Comparison of ENCODE assay signal across 25 cellular contexts in genomic region chr17:80852476-80853015, GRCh38.
DNase-seq lines count a peak whose midpoint lies in the region; ATAC-seq, FAIRE-seq and TF ChIP-seq lines count a peak whose summit lies in the region.
"Had no signal": no experiment of that assay in that cellular context is flagged by ENCODE, and none has a peak within 500 bp of the region (broad histone marks: within the 10 kb centered on the region; RNA-seq: fewer than 3 reads in every experiment).

No MANE protein-coding gene starts in this region.

- 95% methylated on average over 11 of the region's 11 CpGs for WGBS in HepG2 (ENCODE audit: low lambda C conversion rate)

- TF ChIP-seq RAD21 in HepG2 (CRISPR knock-in tag; IDR thresholded peaks at IDR 0.05), result no peak

- no peak for TF ChIP-seq POLR2A in HepG2 (IDR thresholded peaks at IDR 0.05; ENCODE audit: insufficient read depth in 1 of 2, low read depth in 2 of 2, low read length in 2 of 2)

- no peaks in the 10 kb centered on the region for H4K20me1 ChIP-seq in HepG2 (ENCODE audit: insufficient read depth, low read length)

- no peak overlapping the region for H3K4me2 ChIP-seq in HepG2 (ENCODE audit: low read depth, low read length)

- TF ChIP-seq CTCF in WTC11 (IDR thresholded peaks at IDR 0.05), result no peak
- no peak for TF ChIP-seq CTCF in HepG2 (CRISPR knock-in tag; IDR thresholded peaks at IDR 0.05)

- peaks cover 24 to 56% of the 10 kb centered on the region in 2 experiments for H3K36me3 ChIP-seq in HepG2 (replicated peaks in 1 of 2; ENCODE audit: control insufficient read depth in 1 of 2, insufficient read depth in 2 of 2, low read length in 2 of 2)
- H3K36me3 ChIP-seq: prostate gland had no signal

- in situ Hi-C loops in HepG2 (cut with HindIII; ENCODE audit: extremely low pct_ligation_motif_present, low pct_unique_long_range_greater_than_20kb), result no loop called here

- H3K4me1 ChIP-seq in HepG2 (ENCODE audit: insufficient read depth, low read length), result no peaks in the 10 kb centered on the region
- H3K4me1 ChIP-seq: prostate gland, testis had no signal

- H3K9me3 ChIP-seq in HepG2 (ENCODE audit: low read length), result no peaks in the 10 kb centered on the region
- H3K9me3 ChIP-seq: BE2C, gastrocnemius medialis, prostate gland, testis had no signal

- no peak for FAIRE-seq in HepG2 (lab: Jason Lieb, UNC)
- FAIRE-seq: GM12892 had no signal

- no peaks in the 10 kb centered on the region for H3K27me3 Mint-ChIP-seq in activated CD8-positive, alpha-beta memory T cell treated with anti-CD3 and anti-CD28 coated beads, Interleukin-2, amount 10 ng/mL, durations not matched to agents 7 days and 5 days
- no peaks in the 10 kb centered on the region for H3K27me3 Mint-ChIP-seq in WTC11 (ENCODE audit: low read depth)
- H3K27me3 Mint-ChIP-seq: activated CD4-positive, alpha-beta memory T cell treated with anti-CD3 and anti-CD28 coated beads, Interleukin-2, amount 10 ng/mL, durations not matched to agents 7 days and 5 days had no signal

- H3K4me3 ChIP-seq in HepG2 (replicated peaks in 1 of 3; ENCODE audit: insufficient read depth in 1 of 3, low read depth in 2 of 3, low read length in 3 of 3), result no peak overlapping the region
- H3K4me3 ChIP-seq: gastrocnemius medialis, prostate gland, testis had no signal

- no peak overlapping the region for H3K27ac ChIP-seq in HepG2 (ENCODE audit: extremely low read length, insufficient read depth, low read length)
- H3K27ac ChIP-seq: gastrocnemius medialis, prostate gland, testis had no signal

- no peak for DNase-seq in activated CD8-positive, alpha-beta memory T cell treated with anti-CD3 and anti-CD28 coated beads, Interleukin-2, amount 10 ng/mL, durations not matched to agents 7 days and 5 days
- no peak for DNase-seq in activated CD8-positive, alpha-beta memory T cell treated with anti-CD3 and anti-CD28 coated beads, Interleukin-2, amount 50 U/mL, for 4 hours
- DNase-seq in WTC11 (ENCODE audit: low spot score) (no peak), HepG2 (ENCODE audit: low spot score) (no peak), left cardiac atrium (no peak), 8988T (no peak), OCI-M1 (lab: John Stamatoyannopoulos, UW) (no peak)
- no peak for DNase-seq in stimulated activated effector memory CD8-positive, alpha-beta T cell treated with anti-CD3 and anti-CD28 coated beads, Interleukin-12 subunit alpha, Interleukin-12 subunit beta, amount 100 ng/mL, for 72 hours (ENCODE audit: low spot score in 2 of 2)
- DNase-seq: activated CD4-positive, alpha-beta memory T cell treated with anti-CD3 and anti-CD28 coated beads, Interleukin-2, amount 10 ng/mL, durations not matched to agents 7 days and 5 days; activated naive CD4-positive, alpha-beta T cell; activated T-cell treated with anti-CD3 and anti-CD28 coated beads, Interleukin-2, amount 50 U/mL, for 1 hour; BE2C; caudate nucleus; dermis blood vessel endothelial cell; DMS153; GOT3; NCI-H1694 treated with DMSO at 0.1 percent for 48 hours; NCI-H2171; NCI-H510A; stimulated activated CD4-positive, alpha-beta T cell treated with anti-CD3 and anti-CD28 coated beads, Interleukin-15, amount 100 ng/mL, for 24 hours; stimulated activated naive CD4-positive, alpha-beta T cell treated with Interleukin-2 at 50 U/mL for 16 hours; testis had no signal

- no peak for ATAC-seq in activated CD8-positive, alpha-beta memory T cell treated with anti-CD3 and anti-CD28 coated beads, Interleukin-2, amount 10 ng/mL, durations not matched to agents 7 days and 5 days
- ATAC-seq in WTC11 (no peak), HepG2 (no peak), left cardiac atrium (no peak)
- no peak for ATAC-seq in stimulated activated effector memory CD8-positive, alpha-beta T cell treated with anti-CD3 and anti-CD28 coated beads, Interleukin-12 subunit alpha, Interleukin-12 subunit beta, amount 100 ng/mL, for 72 hours
- ATAC-seq: gastrocnemius medialis had no signal

- BruUV-seq in HepG2 (replicated peaks; lab: Mats Ljungman, UMichigan), result no TSS peak

- peaks cover 76% of the 10 kb centered on the region for H3K36me3 Mint-ChIP-seq in activated CD8-positive, alpha-beta memory T cell treated with anti-CD3 and anti-CD28 coated beads, Interleukin-2, amount 10 ng/mL, durations not matched to agents 7 days and 5 days
- peaks cover 4% of the 10 kb centered on the region; the same call in 1 of the 2 replicates for H3K36me3 Mint-ChIP-seq in WTC11
- peaks cover 22% of the 10 kb centered on the region for H3K36me3 Mint-ChIP-seq in stimulated activated effector memory CD8-positive, alpha-beta T cell treated with anti-CD3 and anti-CD28 coated beads, Interleukin-12 subunit alpha, Interleukin-12 subunit beta, amount 100 ng/mL, for 72 hours

- H3K27me3 ChIP-seq in HepG2 (ENCODE audit: control insufficient read depth in 1 of 2, insufficient read depth in 2 of 2, low read length in 2 of 2), result no peaks in the 10 kb centered on the region
- H3K27me3 ChIP-seq: BE2C, gastrocnemius medialis, testis had no signal

- H3K9ac ChIP-seq in HepG2 (ENCODE audit: insufficient read depth, low read depth, low read length), result no peak overlapping the region

- no peak overlapping the region for H2AFZ ChIP-seq in HepG2 (ENCODE audit: low read length)

- POLR2A ChIA-PET in WTC11 (lab: Charles Lee), result interaction anchor here (0.5 kb wide), 1 partner anchor 336 kb away, joined by 3 read pairs; no protein-coding TSS in a partner anchor
- POLR2A ChIA-PET in HepG2 (lab: Yijun Ruan, JAX), result no interaction called here

- CTCF ChIA-PET in activated CD8-positive, alpha-beta memory T cell treated with anti-CD3 and anti-CD28 coated beads, Interleukin-2, amount 10 ng/mL, durations not matched to agents 7 days and 5 days (lab: Charles Lee), result interaction anchor here (0.7 to 1.4 kb wide), 2 partner anchors 25 to 135 kb away, joined by 3 read pairs; no protein-coding TSS in a partner anchor
- CTCF ChIA-PET in WTC11 (lab: Charles Lee) (no interaction called here), HepG2 (lab: Yijun Ruan, JAX; ENCODE audit: low intra/inter-chr PET ratio, low total read pairs) (no interaction called here)

- H3K4me1 Mint-ChIP-seq in activated CD8-positive, alpha-beta memory T cell treated with anti-CD3 and anti-CD28 coated beads, Interleukin-2, amount 10 ng/mL, durations not matched to agents 7 days and 5 days, result peaks cover 90% of the 10 kb centered on the region
- peaks cover 7% of the 10 kb centered on the region for H3K4me1 Mint-ChIP-seq in WTC11
- H3K4me1 Mint-ChIP-seq in stimulated activated effector memory CD8-positive, alpha-beta T cell treated with anti-CD3 and anti-CD28 coated beads, Interleukin-12 subunit alpha, Interleukin-12 subunit beta, amount 100 ng/mL, for 72 hours, result peaks cover 38% of the 10 kb centered on the region

- no peaks in the 10 kb centered on the region for H3K79me2 ChIP-seq in HepG2 (ENCODE audit: insufficient read depth, low read length)

- intact Hi-C loops in HepG2 (cut with micrococcal nuclease; ENCODE audit: unreplicated experiment), result no loop called here
- intact Hi-C loops in left cardiac atrium (cut with DNase I), result no loop called here

- peak overlapping the region; percentile 54 for H3K27ac Mint-ChIP-seq in activated CD8-positive, alpha-beta memory T cell treated with anti-CD3 and anti-CD28 coated beads, Interleukin-2, amount 10 ng/mL, durations not matched to agents 7 days and 5 days
- H3K27ac Mint-ChIP-seq in WTC11, result peak overlapping the region; percentile 23; the same call in 1 of the 2 replicates
- peak overlapping the region; percentile 80 for H3K27ac Mint-ChIP-seq in stimulated activated effector memory CD8-positive, alpha-beta T cell treated with anti-CD3 and anti-CD28 coated beads, Interleukin-12 subunit alpha, Interleukin-12 subunit beta, amount 100 ng/mL, for 72 hours

- TF ChIP-seq EP300 in HepG2 (IDR thresholded peaks at IDR 0.05; ENCODE audit: low read depth in 2 of 2, low read length in 2 of 2) (no peak), HepG2 (CRISPR knock-in tag; IDR thresholded peaks at IDR 0.05; ENCODE audit: borderline replicate concordance) (no peak)

- no peaks in the 10 kb centered on the region for H3K9me3 Mint-ChIP-seq in activated CD8-positive, alpha-beta memory T cell treated with anti-CD3 and anti-CD28 coated beads, Interleukin-2, amount 10 ng/mL, durations not matched to agents 7 days and 5 days (ENCODE audit: low read depth)
- no peaks in the 10 kb centered on the region for H3K9me3 Mint-ChIP-seq in WTC11
- no peaks in the 10 kb centered on the region for H3K9me3 Mint-ChIP-seq in stimulated activated effector memory CD8-positive, alpha-beta T cell treated with anti-CD3 and anti-CD28 coated beads, Interleukin-12 subunit alpha, Interleukin-12 subunit beta, amount 100 ng/mL, for 72 hours
- H3K9me3 Mint-ChIP-seq: activated CD4-positive, alpha-beta memory T cell treated with anti-CD3 and anti-CD28 coated beads, Interleukin-2, amount 10 ng/mL, durations not matched to agents 7 days and 5 days had no signal

- no peak overlapping the region for H3K4me3 Mint-ChIP-seq in activated CD8-positive, alpha-beta memory T cell treated with anti-CD3 and anti-CD28 coated beads, Interleukin-2, amount 10 ng/mL, durations not matched to agents 7 days and 5 days
- H3K4me3 Mint-ChIP-seq in WTC11, result no peak overlapping the region
- H3K4me3 Mint-ChIP-seq in stimulated activated effector memory CD8-positive, alpha-beta T cell treated with anti-CD3 and anti-CD28 coated beads, Interleukin-12 subunit alpha, Interleukin-12 subunit beta, amount 100 ng/mL, for 72 hours, result no peak overlapping the region
- H3K4me3 Mint-ChIP-seq: activated CD4-positive, alpha-beta memory T cell treated with anti-CD3 and anti-CD28 coated beads, Interleukin-2, amount 10 ng/mL, durations not matched to agents 7 days and 5 days had no signal

TF ChIP-seq in WTC11, 78 proteins besides CTCF, POLR2A, EP300 and RAD21 (continues in another document):
- no peak for TF ChIP-seq NFATC4 (CRISPR knock-in tag; IDR thresholded peaks at IDR 0.05)

TF ChIP-seq in HepG2, 621 proteins besides CTCF, POLR2A, EP300 and RAD21:
- TF ChIP-seq AGO2 (optimal IDR thresholded peaks at IDR 0.05; ENCODE audit: low read depth, low read length), result peak; percentile 26
- TF ChIP-seq ZNF549 (CRISPR knock-in tag; IDR thresholded peaks at IDR 0.05), result no peak
- TF ChIP-seq THAP7 (CRISPR knock-in tag; IDR thresholded peaks at IDR 0.05), result no peak
- TF ChIP-seq JDP2 (CRISPR knock-in tag; IDR thresholded peaks at IDR 0.05; ENCODE audit: borderline replicate concordance), result no peak
- TF ChIP-seq ZNF224 (CRISPR knock-in tag; IDR thresholded peaks at IDR 0.05), result no peak

Comparison
In these comparisons a context has a peak if more than half of its experiments do, and no peak if none do; other contexts are left out.
1. H3K27ac Mint-ChIP-seq: peak in every context shown above with its lines; median percentile 80 in stimulated activated effector memory CD8-positive, alpha-beta T cell treated with anti-CD3 and anti-CD28 coated beads, Interleukin-12 subunit alpha, Interleukin-12 subunit beta, amount 100 ng/mL, for 72 hours; 54 in activated CD8-positive, alpha-beta memory T cell treated with anti-CD3 and anti-CD28 coated beads, Interleukin-2, amount 10 ng/mL, durations not matched to agents 7 days and 5 days; 23 in WTC11.